Comparison of ENCODE assay signal across 12 cellular contexts in the genomic region with DNA sequence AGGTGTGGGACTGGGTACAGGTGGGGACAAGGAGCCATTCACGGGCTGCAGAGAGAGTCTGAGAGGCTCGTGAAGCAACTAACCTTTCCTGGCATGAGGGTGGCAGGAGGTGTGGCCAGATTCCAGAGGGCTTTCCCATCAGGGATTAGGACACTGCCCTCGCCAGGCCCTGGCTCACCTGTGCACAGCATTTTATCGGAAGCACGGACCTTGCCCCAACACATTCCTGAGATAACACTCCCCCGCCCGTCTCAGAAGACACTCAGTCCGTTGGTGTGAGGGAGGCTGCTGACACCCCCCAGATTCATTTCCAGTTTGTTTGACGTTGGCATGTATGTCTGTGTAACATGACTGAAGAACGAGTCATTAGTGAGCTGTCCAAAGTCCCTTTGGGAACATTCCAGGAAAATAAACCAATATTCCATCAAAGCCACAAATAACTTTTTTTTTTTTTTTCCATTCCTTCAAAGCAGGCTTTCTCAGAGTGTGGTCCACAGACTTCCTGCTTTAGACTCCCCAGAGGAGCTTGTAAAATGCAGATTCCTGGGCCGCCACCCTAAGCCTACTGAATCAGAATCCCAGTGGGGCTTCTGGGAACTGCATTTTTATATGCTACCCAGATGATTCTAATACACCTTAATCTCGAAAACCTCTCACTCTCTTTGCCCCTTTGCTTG. TPM values are rescaled to one million over a fixed set of nuclear protein-coding genes. Genes with fewer than 3 reads are reported as not detected.
DNase-seq lines count a peak whose midpoint lies in the region; ATAC-seq and TF ChIP-seq lines count a peak whose summit lies in the region.
"Had no signal": no experiment of that assay in that cellular context is flagged by ENCODE, and none has a peak within 500 bp of the region (broad histone marks: within the 10 kb centered on the region; RNA-seq: fewer than 3 reads in every experiment).

No MANE protein-coding gene starts in this region.

- H3K27me3 ChIP-seq in kidney epithelial cell (ENCODE audit: control insufficient read depth, insufficient read depth, low read length), result no peaks in the 10 kb centered on the region
- no peaks in the 10 kb centered on the region for H3K27me3 ChIP-seq in transverse colon
- H3K27me3 ChIP-seq in HAP-1 (ENCODE audit: low read depth), result no peaks in the 10 kb centered on the region

- H3K36me3 Mint-ChIP-seq in endothelial cell (ENCODE audit: low read depth, unreplicated experiment), result no peaks in the 10 kb centered on the region
- H3K36me3 Mint-ChIP-seq: activated naive CD4-positive, alpha-beta T cell treated with anti-CD3 and anti-CD28 coated beads, Interleukin-2, amount 50 U/mL, for 24 hours; memory B cell had no signal

- H3K9me3 ChIP-seq in transverse colon (no peaks in the 10 kb centered on the region), HAP-1 (no peaks in the 10 kb centered on the region)

- TF ChIP-seq POLR2A in transverse colon (IDR thresholded peaks at IDR 0.05), result no peak

- H3K36me3 ChIP-seq in kidney epithelial cell (ENCODE audit: control insufficient read depth, insufficient read depth, low read length), result no peaks in the 10 kb centered on the region
- no peaks in the 10 kb centered on the region for H3K36me3 ChIP-seq in transverse colon
- no peaks in the 10 kb centered on the region for H3K36me3 ChIP-seq in HAP-1 (replicated peaks)

- WGBS in transverse colon (ENCODE audit: low coverage in 1 of 2), 2 donors, result 12 to 47% methylated on average over 4 to 12 of the region's 12 CpGs

- in situ Hi-C loops in transverse colon (cut with MboI; ENCODE audit: low pct_ligation_motif_present in 1 of 4, low pct_unique_long_range_greater_than_20kb in 1 of 4, low sequenced_read_pairs in 3 of 4) (no loop called here), HAP-1 (cut with MboI; ENCODE audit: low sequenced_read_pairs) (no loop called here)

- intact Hi-C loops in transverse colon (cut with DNase I; ENCODE audit: low total_unique reads), result no loop called here

- peaks cover 5 to 36% (median 27%) of the 10 kb centered on the region in 4 donors for H3K4me1 ChIP-seq in transverse colon
- peaks cover 13% of the 10 kb centered on the region; the same call in 1 of the 2 replicates for H3K4me1 ChIP-seq in HAP-1

- H3K4me3 ChIP-seq in kidney epithelial cell (ENCODE audit: low read depth, low read length) (no peak overlapping the region), transverse colon (no peak overlapping the region), HAP-1 (no peak overlapping the region)

- no peak for ATAC-seq in GM21515 (IDR thresholded peaks at IDR 0.05; ENCODE audit: unreplicated experiment)

- DNase-seq in HS-27A (ENCODE audit: low read depth), result peak; percentile 86
- peak; percentile 93 for DNase-seq in astrocyte of the hippocampus (ENCODE audit: low read depth, low spot score)
- peak; percentile 91 for DNase-seq in kidney epithelial cell (ENCODE audit: low read depth)
- peak; percentile 88 for DNase-seq in transverse colon
- no peak for DNase-seq in endothelial cell (ENCODE audit: low spot score)
- no peak for DNase-seq in HAP-1 (ENCODE audit: low spot score in 2 of 2)
- DNase-seq in activated naive CD4-positive, alpha-beta T cell treated with Interleukin-2 at 50 U/mL for 16 hours, result no peak
- DNase-seq: SIG-M5 had no signal

- TF ChIP-seq EP300 in transverse colon (IDR thresholded peaks at IDR 0.05; ENCODE audit: low read depth), result no peak

- H3K4me3 Mint-ChIP-seq in endothelial cell (ENCODE audit: unreplicated experiment), result no peak overlapping the region
- H3K4me3 Mint-ChIP-seq: activated naive CD4-positive, alpha-beta T cell treated with anti-CD3 and anti-CD28 coated beads, Interleukin-2, amount 50 U/mL, for 24 hours; memory B cell had no signal

- H3K27me3 Mint-ChIP-seq in endothelial cell (ENCODE audit: unreplicated experiment), result peaks cover 2% of the 10 kb centered on the region
- H3K27me3 Mint-ChIP-seq: memory B cell had no signal

- peak overlapping the region; percentile 68 to 76 (median 75) for H3K27ac ChIP-seq in transverse colon
- H3K27ac ChIP-seq: HL-60 had no signal

- TF ChIP-seq CTCF in kidney epithelial cell (IDR thresholded peaks at IDR 0.05; ENCODE audit: insufficient read depth, low read length, poor library complexity, severe bottlenecking) (no peak), transverse colon (IDR thresholded peaks at IDR 0.05) (peak in 2 of 5 experiments; percentile 37 to 46), endothelial cell (IDR thresholded peaks at IDR 0.05; ENCODE audit: unreplicated experiment) (no peak)

- no peak overlapping the region for H3K27ac Mint-ChIP-seq in endothelial cell (ENCODE audit: unreplicated experiment)
- H3K27ac Mint-ChIP-seq: activated naive CD4-positive, alpha-beta T cell treated with anti-CD3 and anti-CD28 coated beads, Interleukin-2, amount 50 U/mL, for 24 hours; memory B cell had no signal

- peaks cover 7% of the 10 kb centered on the region for H3K4me1 Mint-ChIP-seq in endothelial cell (ENCODE audit: unreplicated experiment)
- H3K4me1 Mint-ChIP-seq: activated naive CD4-positive, alpha-beta T cell treated with anti-CD3 and anti-CD28 coated beads, Interleukin-2, amount 50 U/mL, for 24 hours; memory B cell had no signal

- no peaks in the 10 kb centered on the region for H3K9me3 Mint-ChIP-seq in endothelial cell (ENCODE audit: unreplicated experiment)
- H3K9me3 Mint-ChIP-seq: activated naive CD4-positive, alpha-beta T cell treated with anti-CD3 and anti-CD28 coated beads, Interleukin-2, amount 50 U/mL, for 24 hours; memory B cell had no signal

RNA-seq across cellular contexts. Expression of gene WWC1, which starts 23.4 kb away (rescaled TPM):
- 118 and 121 TPM in 2 replicates for total RNA-seq in kidney epithelial cell
- total RNA-seq in transverse colon, result 10 to 100 TPM; 10.1 to 34.8 (median 16.8) TPM
- 1.1 TPM for total RNA-seq in endothelial cell (ENCODE audit: unreplicated experiment)

Comparison
In these comparisons a context has a peak if more than half of its experiments do, and no peak if none do; other contexts are left out.
1. DNase-seq: peak in HS-27A (single experiment), astrocyte of the hippocampus (single experiment), kidney epithelial cell (single experiment) and transverse colon (single experiment); none in endothelial cell (single experiment), HAP-1 (0 of 2) and activated naive CD4-positive, alpha-beta T cell treated with Interleukin-2 at 50 U/mL for 16 hours (single experiment).